Comparison of ENCODE assay signal across 1 cellular context in the genomic region with DNA sequence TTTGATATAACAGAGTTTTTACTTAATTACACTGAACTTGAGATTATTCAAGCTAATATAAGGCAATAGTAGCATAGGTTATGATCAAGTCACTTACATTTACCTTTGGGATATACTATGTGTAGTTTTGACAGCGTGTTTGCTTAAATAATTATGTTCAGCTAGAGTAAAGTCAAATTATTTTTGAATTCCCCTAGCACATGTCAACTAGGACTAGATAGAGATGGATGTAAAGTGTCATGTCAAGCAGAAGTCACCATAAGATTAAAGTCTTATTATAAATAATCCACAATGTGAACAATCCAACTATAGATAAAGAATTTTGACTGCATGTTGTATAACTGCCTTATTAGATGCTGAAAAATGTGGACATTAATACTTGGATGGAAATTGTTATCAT.
TF ChIP-seq lines count a peak whose summit lies in the region.

No MANE protein-coding gene starts in this region.

TF ChIP-seq in IMR-90, 13 proteins besides CTCF, POLR2A, EP300 and RAD21 (continued from another document):
- no peak for TF ChIP-seq CHD1 (IDR thresholded peaks at IDR 0.05; ENCODE audit: low read depth, low read length)
- no peak for TF ChIP-seq RCOR1 (IDR thresholded peaks at IDR 0.05; ENCODE audit: insufficient replicate concordance, low read length)
- TF ChIP-seq MAZ (IDR thresholded peaks at IDR 0.05; ENCODE audit: borderline replicate concordance, low read depth, low read length): no peak
- no peak for TF ChIP-seq SMC3 (IDR thresholded peaks at IDR 0.05; ENCODE audit: low read depth, low read length)
- no peak for TF ChIP-seq CEBPB (IDR thresholded peaks at IDR 0.05; ENCODE audit: low read depth, low read length)
